8 cellular contexts compared by ENCODE assay signal in the genomic region with DNA sequence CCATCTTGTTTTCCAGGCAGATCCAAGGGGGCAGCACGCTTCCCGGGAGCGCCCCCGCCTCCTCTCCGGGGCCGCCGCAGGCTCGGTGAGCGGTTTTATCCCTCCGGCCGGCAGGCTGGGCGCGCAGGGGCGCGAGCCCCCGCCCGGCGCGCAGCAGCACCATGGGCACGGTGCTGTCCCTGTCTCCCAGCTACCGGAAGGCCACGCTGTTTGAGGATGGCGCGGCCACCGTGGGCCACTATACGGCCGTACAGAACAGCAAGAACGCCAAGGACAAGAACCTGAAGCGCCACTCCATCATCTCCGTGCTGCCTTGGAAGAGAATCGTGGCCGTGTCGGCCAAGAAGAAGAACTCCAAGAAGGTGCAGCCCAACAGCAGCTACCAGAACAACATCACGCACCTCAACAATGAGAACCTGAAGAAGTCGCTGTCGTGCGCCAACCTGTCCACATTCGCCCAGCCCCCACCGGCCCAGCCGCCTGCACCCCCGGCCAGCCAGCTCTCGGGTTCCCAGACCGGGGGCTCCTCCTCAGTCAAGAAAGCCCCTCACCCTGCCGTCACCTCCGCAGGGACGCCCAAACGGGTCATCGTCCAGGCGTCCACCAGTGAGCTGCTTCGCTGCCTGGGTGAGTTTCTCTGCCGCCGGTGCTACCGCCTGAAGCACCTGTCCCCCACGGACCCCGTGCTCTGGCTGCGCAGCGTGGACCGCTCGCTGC. TPM values are rescaled to one million over a fixed set of nuclear protein-coding genes. Genes with fewer than 3 reads are reported as not detected.
DNase-seq lines count a peak whose midpoint lies in the region; ATAC-seq and TF ChIP-seq lines count a peak whose summit lies in the region.

No MANE protein-coding gene starts in this region.

- peaks cover 10% of the 10 kb centered on the region for H3K4me1 ChIP-seq in OCI-LY1 (ENCODE audit: insufficient read depth, low read length, severe bottlenecking)
- peaks cover 0 to 7% of the 10 kb centered on the region in 2 donors for H3K4me1 ChIP-seq in lung (ENCODE audit: control insufficient read depth in 2 of 2, insufficient read depth in 2 of 2, low read length in 2 of 2)
- peaks cover 0 to 44% (median 23%) of the 10 kb centered on the region in 4 donors for H3K4me1 ChIP-seq in tibial nerve

- no peaks in the 10 kb centered on the region for H4K20me1 ChIP-seq in OCI-LY1 (ENCODE audit: insufficient read depth, low read length)

- H3K4me3 ChIP-seq in OCI-LY1 (ENCODE audit: low read depth, low read length, poor library complexity, severe bottlenecking) (peak overlapping the region; percentile 61), lung (peak overlapping the region; percentile 56), tibial nerve (peak overlapping the region; percentile 34 to 69 (median 56))

- no peak overlapping the region for H2AFZ ChIP-seq in OCI-LY1 (ENCODE audit: low read length)

- ATAC-seq in lung (ENCODE audit: insufficient read depth, low FRiP score) = no peak

- peaks cover 4% of the 10 kb centered on the region for H3K36me3 ChIP-seq in OCI-LY1 (ENCODE audit: insufficient read depth, low read length)
- peaks cover 0 to 3% of the 10 kb centered on the region in 2 donors for H3K36me3 ChIP-seq in lung (ENCODE audit: control insufficient read depth in 2 of 2, insufficient read depth in 2 of 2, low read length in 2 of 2)
- peaks cover 0 to 2% (median 0%) of the 10 kb centered on the region in 3 donors for H3K36me3 ChIP-seq in tibial nerve

- peak overlapping the region; percentile 72 for H3K4me2 ChIP-seq in OCI-LY1 (ENCODE audit: low read length)

- H3K27me3 ChIP-seq in OCI-LY1 (ENCODE audit: insufficient read depth, low read length) (peaks cover 7% of the 10 kb centered on the region), lung (ENCODE audit: control insufficient read depth, insufficient read depth) (no peaks in the 10 kb centered on the region), tibial nerve (no peaks in the 10 kb centered on the region)

- TF ChIP-seq POLR2A in tibial nerve (IDR thresholded peaks at IDR 0.05) = no peak

- DNase-seq in stimulated activated CD4-positive, alpha-beta T cell treated with anti-CD3 and anti-CD28 coated beads, Interleukin-1b, Interleukin-23, amount 100 ng/mL, for 48 hours = peak; percentile 30
- no peak for DNase-seq in stimulated activated CD4-positive, alpha-beta T cell treated with anti-CD3 and anti-CD28 coated beads, Interleukin-4, amount 100 ng/mL, for 4 hours
- DNase-seq in T47D (ENCODE audit: low read depth in 1 of 2, low spot score in 1 of 2) (peak; percentile 31 to 57), lung (ENCODE audit: low spot score) (no peak), tibial nerve (ENCODE audit: low spot score in 2 of 2) (no peak), NCI-H2081 treated with DMSO at 0.1 percent for 48 hours (lab: John Stamatoyannopoulos, UW) (no peak), superior temporal gyrus (ENCODE audit: extremely low spot score) (no peak)

- no peak overlapping the region for H3K27ac ChIP-seq in OCI-LY1 (ENCODE audit: low read depth, low read length, poor library complexity, severe bottlenecking)
- H3K27ac ChIP-seq in lung (ENCODE audit: low read depth in 1 of 2, low read length in 1 of 2) = no peak overlapping the region
- peak overlapping the region in 2 of 4 donors; percentile 34 to 53 for H3K27ac ChIP-seq in tibial nerve

- H3K9me2 ChIP-seq in OCI-LY1 (ENCODE audit: low read depth, low read length) = no peaks in the 10 kb centered on the region

- 36 to 50% methylated on average over 51 to 59 of the region's 59 CpGs for WGBS in lung, 2 donors
- 19 to 44% methylated on average over 27 to 36 of the region's 59 CpGs for WGBS in tibial nerve, 2 donors

- in situ Hi-C loops in T47D (cut with HindIII; ENCODE audit: low pct_unique_long_range_greater_than_20kb, low sequenced_read_pairs) = no loop called here

- TF ChIP-seq CTCF in OCI-LY1 (IDR thresholded peaks at IDR 0.05; ENCODE audit: low read length) = no peak
- TF ChIP-seq CTCF in lung (IDR thresholded peaks at IDR 0.05; ENCODE audit: control extremely low read depth, extremely low read depth) = no peak
- TF ChIP-seq CTCF in tibial nerve (IDR thresholded peaks at IDR 0.05) = no peak

- peak overlapping the region; percentile 26; the same call in 1 of the 2 replicates for H3K9ac ChIP-seq in OCI-LY1 (ENCODE audit: low read length)

- H3K9me3 ChIP-seq in OCI-LY1 (ENCODE audit: low read length) = no peaks in the 10 kb centered on the region
- H3K9me3 ChIP-seq in lung (ENCODE audit: control insufficient read depth in 2 of 2, insufficient read depth in 1 of 2, low read length in 1 of 2) = peaks cover 0 to 3% of the 10 kb centered on the region in 2 donors
- H3K9me3 ChIP-seq in tibial nerve = no peaks in the 10 kb centered on the region

- no peak for TF ChIP-seq EP300 in tibial nerve (IDR thresholded peaks at IDR 0.05)

- H3K79me2 ChIP-seq in OCI-LY1 (ENCODE audit: insufficient read depth, low read length) = no peaks in the 10 kb centered on the region

- no peaks in the 10 kb centered on the region for H3F3A ChIP-seq in OCI-LY1 (ENCODE audit: insufficient read depth, low read length)

RNA-seq across cellular contexts. Expression of a gene that starts 0.8 kb away (rescaled TPM):
- 1 to 10 TPM; 1.7 to 2.2 TPM for total RNA-seq in lung
- under 1 TPM; 0.41 to 1.00 TPM for polyA plus RNA-seq in lung
- 1 to 10 TPM in 2 of 4 donors, under 1 TPM in 2; 0.78 to 1.5 (median 1.0) TPM for total RNA-seq in tibial nerve

RNA-seq across cellular contexts. Expression of a gene that starts 43.3 kb away (rescaled TPM):
- 10 to 100 TPM; 74.1 to 87.9 TPM for total RNA-seq in lung
- 10 to 100 TPM; 47.8 to 61.2 TPM for polyA plus RNA-seq in lung
- 10 to 100 TPM; 37.3 to 48.9 (median 46.8) TPM for total RNA-seq in tibial nerve

Comparison
In these comparisons a context has a peak if more than half of its experiments do, and no peak if none do; other contexts are left out.
1. DNase-seq: peak in stimulated activated CD4-positive, alpha-beta T cell treated with anti-CD3 and anti-CD28 coated beads, Interleukin-1b, Interleukin-23, amount 100 ng/mL, for 48 hours (single experiment) and T47D (2 of 2); none in stimulated activated CD4-positive, alpha-beta T cell treated with anti-CD3 and anti-CD28 coated beads, Interleukin-4, amount 100 ng/mL, for 4 hours (0 of 2), lung (single experiment), tibial nerve (0 of 2), NCI-H2081 treated with DMSO at 0.1 percent for 48 hours (single experiment) and superior temporal gyrus (single experiment).
2. Peak in every context shown above with its lines, with median percentiles within 50 percentile points of each other: H3K4me3 ChIP-seq.